ENCODE assay signal across 8 cellular contexts in genomic region chr19:19460258-19460731, GRCh38. TPM values are rescaled to one million over a fixed set of nuclear protein-coding genes. Genes with fewer than 3 reads are reported as not detected.
DNase-seq lines count a peak whose midpoint lies in the region; ATAC-seq and TF ChIP-seq lines count a peak whose summit lies in the region.

No MANE protein-coding gene starts in this region.

- DNase-seq in Kasumi-1 (lab: John Stamatoyannopoulos, UW), result peak; percentile 44 to 47
- peak in 1 of 2 donors; percentile 16 for DNase-seq in central memory CD8-positive, alpha-beta T cell (ENCODE audit: low spot score in 2 of 2)
- no peak for DNase-seq in neuronal stem cell (ENCODE audit: low spot score)
- no peak for DNase-seq in H4 (ENCODE audit: low spot score)
- no peak for DNase-seq in cerebellar cortex (ENCODE audit: low spot score)
- DNase-seq in NCI-H1436 (lab: John Stamatoyannopoulos, UW), result no peak
- DNase-seq in NCI-H345 treated with DMSO at 0.1 percent for 48 hours (lab: John Stamatoyannopoulos, UW; ENCODE audit: unreplicated experiment), result no peak

- H4K8ac ChIP-seq in neuronal stem cell (ENCODE audit: low read depth, low read length), result no peak overlapping the region

- H3K4ac ChIP-seq in neuronal stem cell (ENCODE audit: low read length), result no peak overlapping the region

- H2BK5ac ChIP-seq in neuronal stem cell (ENCODE audit: low read length), result peak overlapping the region; percentile 27

- peak overlapping the region; percentile 86 for H3K4me3 Mint-ChIP-seq in central memory CD8-positive, alpha-beta T cell

- H2BK12ac ChIP-seq in neuronal stem cell (ENCODE audit: low read length), result no peak overlapping the region

- H3K27ac ChIP-seq in neuronal stem cell (replicated peaks; ENCODE audit: low read length), result peak overlapping the region; percentile 41

- no peak overlapping the region for H3K4me2 ChIP-seq in neuronal stem cell (ENCODE audit: insufficient read depth, low read length, poor library complexity, severe bottlenecking)

- H4K91ac ChIP-seq in neuronal stem cell (ENCODE audit: low read depth, low read length, poor library complexity), result peak overlapping the region; percentile 7

- peaks cover 88% of the 10 kb centered on the region for H3K4me1 Mint-ChIP-seq in central memory CD8-positive, alpha-beta T cell

- H3K27me3 ChIP-seq in neuronal stem cell (ENCODE audit: control insufficient read depth in 3 of 3, insufficient read depth in 3 of 3, low read depth in 1 of 3, low read length in 3 of 3), result no peaks in the 10 kb centered on the region

- H3K9me3 Mint-ChIP-seq in central memory CD8-positive, alpha-beta T cell, result no peaks in the 10 kb centered on the region

- H2BK120ac ChIP-seq in neuronal stem cell (ENCODE audit: low read depth, low read length), result no peak overlapping the region

- peak; percentile 13 for ATAC-seq in central memory CD8-positive, alpha-beta T cell (replicated peaks; ENCODE audit: extremely low read depth, poor library complexity, severe bottlenecking)

- H2AK5ac ChIP-seq in neuronal stem cell (ENCODE audit: low read depth, low read length), result peak overlapping the region; percentile 66

- H3K36me3 ChIP-seq in neuronal stem cell (replicated peaks in 1 of 2; ENCODE audit: control insufficient read depth in 2 of 2, insufficient read depth in 2 of 2, low read length in 2 of 2), result peaks cover 5 to 32% of the 10 kb centered on the region in 2 donors

- H3K4me3 ChIP-seq in GM12875 (ENCODE audit: low read depth, low read length), result peak overlapping the region; percentile 29
- H3K4me3 ChIP-seq in neuronal stem cell (ENCODE audit: low read length in 2 of 2), result peak overlapping the region in 1 of 2 donors; percentile 11

- H3K4me1 ChIP-seq in neuronal stem cell (ENCODE audit: control insufficient read depth in 2 of 2, insufficient read depth in 1 of 2, low read depth in 1 of 2, low read length in 2 of 2), result peaks cover 54 to 56% of the 10 kb centered on the region in 2 donors

- H3K18ac ChIP-seq in neuronal stem cell (ENCODE audit: low read length), result peak overlapping the region; percentile 16

- H3K23ac ChIP-seq in neuronal stem cell (ENCODE audit: low read depth, low read length, poor library complexity), result peak overlapping the region; percentile 17

- TF ChIP-seq CTCF in GM12875 (IDR thresholded peaks at IDR 0.05; ENCODE audit: borderline replicate concordance, insufficient read depth, low read depth, low read length), result no peak

- peak overlapping the region; percentile 99 for H3K27ac Mint-ChIP-seq in central memory CD8-positive, alpha-beta T cell (ENCODE audit: low read depth)

- H3K27me3 Mint-ChIP-seq in central memory CD8-positive, alpha-beta T cell, result no peaks in the 10 kb centered on the region

- no peak overlapping the region for H2BK15ac ChIP-seq in neuronal stem cell (ENCODE audit: low read length)

- H3K9me3 ChIP-seq in neuronal stem cell (replicated peaks in 1 of 2; ENCODE audit: control insufficient read depth in 2 of 2, insufficient read depth in 1 of 2, low read depth in 1 of 2, low read length in 2 of 2), result peaks cover 0 to 1% of the 10 kb centered on the region in 2 donors

- no peak overlapping the region for H2AFZ ChIP-seq in neuronal stem cell (ENCODE audit: low read length)

- peak overlapping the region; percentile 78 for H3K9ac ChIP-seq in neuronal stem cell (ENCODE audit: low read depth, low read length, poor library complexity)

- H3K79me1 ChIP-seq in neuronal stem cell (ENCODE audit: low read depth, low read length), result peaks cover 21% of the 10 kb centered on the region

- H3K36me3 Mint-ChIP-seq in central memory CD8-positive, alpha-beta T cell (ENCODE audit: insufficient read depth), result peaks cover 44% of the 10 kb centered on the region

- H3K14ac ChIP-seq in neuronal stem cell (ENCODE audit: low read length), result peak overlapping the region; percentile 26

- WGBS in neuronal stem cell (ENCODE audit: extremely low coverage in 2 of 2, insufficient read length in 2 of 2, insufficient replicate concordance in 1 of 2), 2 donors, result no CpG with 5 or more reads among the region's 10 CpGs

RNA-seq across cellular contexts. Expression of gene GATAD2A, which starts 54.8 kb away (rescaled TPM):
- polyA plus RNA-seq in neuronal stem cell (2013, experiment 1 of 2), result 59.3 TPM
- 61.3 TPM for polyA plus RNA-seq in neuronal stem cell (2013, experiment 2 of 2)
- total RNA-seq in H4 (2014; rRNA removed; shearing (Covaris generic)), result 10.9 and 30.5 TPM in 2 replicates

RNA-seq across cellular contexts. Expression of gene TSSK6, which starts 55.1 kb away (rescaled TPM):
- 2.3 TPM for polyA plus RNA-seq in neuronal stem cell (2013, experiment 1 of 2)
- polyA plus RNA-seq in neuronal stem cell (2013, experiment 2 of 2), result 2.2 TPM
- total RNA-seq in H4 (2014; rRNA removed; shearing (Covaris generic)), result 0.54 and 1.3 TPM in 2 replicates

RNA-seq across cellular contexts. Expression of gene NDUFA13, which starts 55.7 kb away (rescaled TPM):
- 218 TPM for polyA plus RNA-seq in neuronal stem cell (2013, experiment 1 of 2)
- polyA plus RNA-seq in neuronal stem cell (2013, experiment 2 of 2), result 213 TPM
- total RNA-seq in H4 (2014; rRNA removed; shearing (Covaris generic)), result 76.8 and 89.2 TPM in 2 replicates

Comparison
In these comparisons a context has a peak if more than half of its experiments do, and no peak if none do; other contexts are left out.
1. DNase-seq: peak in Kasumi-1 (2 of 2); none in neuronal stem cell (single experiment), H4 (single experiment), cerebellar cortex (single experiment), NCI-H1436 (single experiment) and NCI-H345 treated with DMSO at 0.1 percent for 48 hours (single experiment).